7 cellular contexts compared by ENCODE assay signal in genomic region chr12:10015450-10015849, GRCh38. TPM values are rescaled to one million over a fixed set of nuclear protein-coding genes. Genes with fewer than 3 reads are reported as not detected.
"Had no signal": no experiment of that assay in that cellular context is flagged by ENCODE, and none has a peak within 500 bp of the region (broad histone marks: within the 10 kb centered on the region; RNA-seq: fewer than 3 reads in every experiment).

No MANE protein-coding gene starts in this region.

- H3K4me1 Mint-ChIP-seq: IgD-negative memory B cell had no signal

- H3K27ac ChIP-seq: HL-60 had no signal

- DNase-seq: IMR-90 had no signal

- H3K4me3 ChIP-seq: K562 had no signal

- H3K4me3 Mint-ChIP-seq: IgD-negative memory B cell had no signal

- H3K36me3 Mint-ChIP-seq: IgD-negative memory B cell had no signal

- H3K9me3 Mint-ChIP-seq: IgD-negative memory B cell had no signal

- H3K27ac Mint-ChIP-seq: IgD-negative memory B cell had no signal

- ATAC-seq: HepG2, K562 had no signal

RNA-seq across cellular contexts. Expression of gene CLEC12B, which starts 5.0 kb away (rescaled TPM):
- total RNA-seq: HepG2, HT-29, IMR-90, K562 had no signal

RNA-seq across cellular contexts. Expression of gene CLEC9A, which starts 15.0 kb away (rescaled TPM):
- total RNA-seq: HepG2, HT-29, HT1080, IMR-90, K562 had no signal

RNA-seq across cellular contexts. Expression of gene CLEC1B, which starts 16.5 kb away (rescaled TPM):
- total RNA-seq: HepG2, HT-29, HT1080, IMR-90, K562 had no signal

RNA-seq across cellular contexts. Expression of gene CLEC12A, which starts 44.2 kb away (rescaled TPM):
- total RNA-seq: HepG2, HT-29, HT1080, IMR-90, K562 had no signal
